1 cellular context compared by ENCODE assay signal in genomic region chr6:12173670-12174069, GRCh38.
TF ChIP-seq lines count a peak whose summit lies in the region.

No MANE protein-coding gene starts in this region.

TF ChIP-seq in HEK293, 187 proteins besides CTCF, POLR2A, EP300 and RAD21 (continued from another document):
- no peak for TF ChIP-seq ZNF704 (tag by site-specific recombination; IDR thresholded peaks at IDR 0.05)
- TF ChIP-seq ZNF777 (tag by site-specific recombination; IDR thresholded peaks at IDR 0.05; ENCODE audit: borderline replicate concordance) = no peak
- no peak for TF ChIP-seq ZBTB49 (tag by site-specific recombination; IDR thresholded peaks at IDR 0.05; ENCODE audit: low read depth)
- TF ChIP-seq ZFHX2 (tag by site-specific recombination; conservative IDR thresholded peaks at IDR 0.05) = no peak
